In genomic region chr6:3523288-3523670, GRCh38 we compare ENCODE assay signal across 18 cellular contexts.
DNase-seq lines count a peak whose midpoint lies in the region; ATAC-seq and TF ChIP-seq lines count a peak whose summit lies in the region.
"Had no signal": no experiment of that assay in that cellular context is flagged by ENCODE, and none has a peak within 500 bp of the region (broad histone marks: within the 10 kb centered on the region; RNA-seq: fewer than 3 reads in every experiment).

No MANE protein-coding gene starts in this region.

- intact Hi-C loops in left colon (cut with DNase I, micrococcal nuclease), result no loop called here

- no peak for TF ChIP-seq POLR2A in GM18505 (IDR thresholded peaks at IDR 0.05; ENCODE audit: borderline replicate concordance, extremely low read depth, insufficient read depth, insufficient read length)

- DNase-seq in EL (peak; percentile 7), SJSA1 (ENCODE audit: low read depth in 1 of 2, low spot score in 2 of 2) (no peak), left colon (no peak), AG08395 (ENCODE audit: low spot score) (no peak)
- DNase-seq in activated CD4-positive, CD25-positive, alpha-beta regulatory T cell treated with anti-CD3 and anti-CD28 coated beads, Interleukin-2, amount 50 U/mL, for 72 hours, result no peak
- DNase-seq: CD4-positive, alpha-beta T cell; effector memory CD4-positive, alpha-beta T cell; NCI-H2081 treated with DMSO at 0.1 percent for 48 hours; NCI-H446 treated with DMSO at 0.1 percent for 48 hours; nephron progenitor cell; T-helper 1 cell had no signal

- ATAC-seq in left colon (peak; percentile 88), HG03097 (IDR thresholded peaks at IDR 0.05; ENCODE audit: low FRiP score, unreplicated experiment) (no peak), GM18505 (IDR thresholded peaks at IDR 0.05; ENCODE audit: unreplicated experiment) (no peak)
- ATAC-seq: activated naive CD4-positive, alpha-beta T cell treated with anti-CD3 and anti-CD28 coated beads, Interleukin-2, amount 50 U/mL, for 72 hours; stimulated activated memory B cell treated with anti-CD40 and anti-IgM and Interleukin-4, amounts not matched to agents 10 μg/mL and 1 μg/mL and 100 μg/mL, for 72 hours had no signal

- H3K4me2 ChIP-seq in skeletal muscle satellite cell (ENCODE audit: low read length), result peak overlapping the region; percentile 43

- no peaks in the 10 kb centered on the region for H3K27me3 ChIP-seq in SJSA1 (replicated peaks)
- H3K27me3 ChIP-seq in skeletal muscle satellite cell (ENCODE audit: control insufficient read depth, insufficient read depth, low read length), result peaks cover 3% of the 10 kb centered on the region
- H3K27me3 ChIP-seq: suprapubic skin had no signal

- peak overlapping the region; percentile 88 for H3K27ac ChIP-seq in SJSA1
- H3K27ac ChIP-seq: skin epidermis, suprapubic skin had no signal

- no peak overlapping the region for H3K4me3 ChIP-seq in SJSA1
- H3K4me3 ChIP-seq in skeletal muscle satellite cell (ENCODE audit: low read length), result no peak overlapping the region
- H3K4me3 ChIP-seq: skin epidermis, suprapubic skin had no signal

- no peak overlapping the region for H3K9ac ChIP-seq in skeletal muscle satellite cell (ENCODE audit: low read depth, low read length)

- H3K4me1 ChIP-seq in SJSA1 (replicated peaks) (peaks cover 54% of the 10 kb centered on the region), skeletal muscle satellite cell (ENCODE audit: control insufficient read depth, insufficient read depth, low read length) (peaks cover 24% of the 10 kb centered on the region)

- H3K36me3 ChIP-seq in SJSA1 (no peaks in the 10 kb centered on the region), skeletal muscle satellite cell (ENCODE audit: insufficient read depth, low read length) (no peaks in the 10 kb centered on the region)
- H3K36me3 ChIP-seq: suprapubic skin had no signal

- H3K9me3 ChIP-seq in SJSA1 (replicated peaks) (no peaks in the 10 kb centered on the region), skeletal muscle satellite cell (replicated peaks; ENCODE audit: low read length) (no peaks in the 10 kb centered on the region)
- H3K9me3 ChIP-seq: suprapubic skin had no signal
